Comparison of ENCODE assay signal across 8 cellular contexts in the genomic region with DNA sequence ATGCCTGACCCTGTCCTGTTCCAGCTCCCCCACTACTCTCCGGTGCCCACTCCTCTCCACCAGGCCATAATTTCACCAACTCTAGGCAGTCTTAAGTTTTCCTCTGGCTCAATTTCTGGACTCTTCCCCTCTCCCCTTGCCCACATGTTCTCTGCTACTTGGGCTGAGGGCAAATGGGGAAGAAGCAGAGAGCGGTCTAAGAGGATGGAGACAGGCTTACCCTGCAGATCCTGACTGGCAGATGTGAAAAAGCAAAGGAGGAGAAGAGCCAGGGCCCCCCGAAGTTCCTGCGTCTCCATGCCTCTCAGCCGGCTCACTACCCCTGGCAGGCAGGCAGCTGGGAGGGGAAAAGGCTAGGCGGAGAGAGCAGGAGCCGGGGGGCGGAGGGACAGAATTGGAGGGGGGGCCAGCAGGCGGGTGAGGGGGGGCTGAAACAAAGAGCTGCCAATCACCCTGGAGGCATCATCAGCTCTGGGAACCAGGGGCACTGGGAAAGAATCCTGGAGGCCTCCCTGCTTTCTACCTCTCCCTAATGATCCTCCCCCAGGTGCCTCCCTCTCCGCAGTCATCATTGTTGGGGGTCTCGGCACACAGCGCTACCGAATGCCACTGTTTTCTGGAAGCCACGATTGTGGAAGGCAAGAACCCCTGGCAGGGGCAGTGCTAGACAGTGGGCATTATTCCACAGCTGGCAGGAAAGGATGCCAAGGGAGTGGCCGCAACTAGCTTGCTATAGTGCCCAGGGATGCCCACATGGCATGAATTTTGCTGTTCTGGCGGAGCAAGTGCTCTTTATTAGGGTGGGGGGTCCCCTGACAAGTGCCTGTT. TPM values are rescaled to one million over a fixed set of nuclear protein-coding genes. Genes with fewer than 3 reads are reported as not detected.
DNase-seq lines count a peak whose midpoint lies in the region; TF ChIP-seq lines count a peak whose summit lies in the region.

Gene THBS3, minus strand, starts transcription at position 320 of the 828 bp plus-strand sequence. Its CDS starts 21 bp downstream, at position 299.

- H3K4me3 ChIP-seq in OCI-LY1 (ENCODE audit: low read depth, low read length, poor library complexity, severe bottlenecking), result peak within 1 kb of the TSS; percentile 94
- peak within 1 kb of the TSS; percentile 81 for H3K4me3 ChIP-seq in coronary artery
- peak within 1 kb of the TSS; percentile 78 to 97 (median 81) for H3K4me3 ChIP-seq in liver (ENCODE audit: low read depth in 1 of 3, low read length in 3 of 3)
- peak within 1 kb of the TSS; percentile 74 to 97 (median 78) for H3K4me3 ChIP-seq in subcutaneous abdominal adipose tissue (ENCODE audit: low read depth in 1 of 5, low read length in 5 of 5)

- H3K4me3 Mint-ChIP-seq in activated T-cell treated with anti-CD3 and anti-CD28 coated beads, Interleukin-2, amount 50 U/mL, for 24 hours, result peak within 1 kb of the TSS; percentile 93

- no peaks in the 10 kb centered on the region for H4K20me1 ChIP-seq in OCI-LY1 (ENCODE audit: insufficient read depth, low read length)

- no peaks in the 10 kb centered on the region for H3K79me2 ChIP-seq in OCI-LY1 (ENCODE audit: insufficient read depth, low read length)

- H3K9me3 Mint-ChIP-seq in activated T-cell treated with anti-CD3 and anti-CD28 coated beads, Interleukin-2, amount 50 U/mL, for 24 hours, result no peaks in the 10 kb centered on the region

- H3K36me3 Mint-ChIP-seq in activated T-cell treated with anti-CD3 and anti-CD28 coated beads, Interleukin-2, amount 50 U/mL, for 24 hours (ENCODE audit: low read depth), result peaks cover 26% of the 10 kb centered on the region

- no peak for TF ChIP-seq RAD21 in liver (IDR thresholded peaks at IDR 0.05)

- peaks cover 4% of the 10 kb centered on the region; the same call in 1 of the 2 replicates for H3F3A ChIP-seq in OCI-LY1 (ENCODE audit: insufficient read depth, low read length)

- peak within 1 kb of the TSS; percentile 91 for H3K27ac Mint-ChIP-seq in activated T-cell treated with anti-CD3 and anti-CD28 coated beads, Interleukin-2, amount 50 U/mL, for 24 hours

- no peak for DNase-seq in activated T-cell treated with anti-CD3 and anti-CD28 coated beads, Interleukin-2, amount 50 U/mL, for 24 hours
- DNase-seq in activated T-cell treated with anti-CD3 and anti-CD28 coated beads for 4 hours (no peak), coronary artery (ENCODE audit: low spot score) (peak; percentile 87), GF-D8 (lab: John Stamatoyannopoulos, UW) (no peak), HCEC 1CT (no peak)

- peak within 1 kb of the TSS; percentile 95 for H3K4me2 ChIP-seq in OCI-LY1 (ENCODE audit: low read length)

- H3K27me3 Mint-ChIP-seq in activated T-cell treated with anti-CD3 and anti-CD28 coated beads, Interleukin-2, amount 50 U/mL, for 24 hours, result no peaks in the 10 kb centered on the region

- H3K27ac ChIP-seq in OCI-LY1 (ENCODE audit: low read depth, low read length, poor library complexity, severe bottlenecking), result peak within 1 kb of the TSS; percentile 58
- H3K27ac ChIP-seq in coronary artery, result peak within 1 kb of the TSS; percentile 97 to 98
- H3K27ac ChIP-seq in liver (ENCODE audit: low read depth in 1 of 2, low read length in 2 of 2), result peak within 1 kb of the TSS; percentile 88 to 96
- H3K27ac ChIP-seq in subcutaneous abdominal adipose tissue (ENCODE audit: low read depth, low read length), result peak within 1 kb of the TSS; percentile 99

- peaks cover 31% of the 10 kb centered on the region for H3K4me1 ChIP-seq in OCI-LY1 (ENCODE audit: insufficient read depth, low read length, severe bottlenecking)
- peaks cover 2 to 28% (median 24%) of the 10 kb centered on the region in 4 donors for H3K4me1 ChIP-seq in liver (ENCODE audit: control insufficient read depth in 4 of 4, insufficient read depth in 4 of 4, low read length in 3 of 4)
- H3K4me1 ChIP-seq in subcutaneous abdominal adipose tissue (ENCODE audit: control insufficient read depth in 5 of 5, insufficient read depth in 5 of 5, low read length in 5 of 5), result peaks cover 8 to 30% (median 28%) of the 10 kb centered on the region in 5 donors

- H3K4me1 Mint-ChIP-seq in activated T-cell treated with anti-CD3 and anti-CD28 coated beads, Interleukin-2, amount 50 U/mL, for 24 hours (ENCODE audit: low read depth), result peaks cover 30% of the 10 kb centered on the region

- 47% methylated on average over 16 of the region's 16 CpGs for WGBS in liver

- H3K9me2 ChIP-seq in OCI-LY1 (ENCODE audit: low read depth, low read length), result no peaks in the 10 kb centered on the region

- no peak for TF ChIP-seq CTCF in OCI-LY1 (IDR thresholded peaks at IDR 0.05; ENCODE audit: low read length)
- no peak for TF ChIP-seq CTCF in coronary artery (IDR thresholded peaks at IDR 0.05)
- no peak for TF ChIP-seq CTCF in liver (IDR thresholded peaks at IDR 0.05; ENCODE audit: low read depth, low read length, missing input control)

- H3K9me3 ChIP-seq in OCI-LY1 (ENCODE audit: low read length), result no peaks in the 10 kb centered on the region
- no peaks in the 10 kb centered on the region for H3K9me3 ChIP-seq in liver (ENCODE audit: control insufficient read depth in 4 of 4, low read length in 3 of 4)
- no peaks in the 10 kb centered on the region for H3K9me3 ChIP-seq in subcutaneous abdominal adipose tissue (ENCODE audit: control insufficient read depth in 5 of 5, low read length in 5 of 5)

- H3K27me3 ChIP-seq in OCI-LY1 (ENCODE audit: insufficient read depth, low read length) (no peaks in the 10 kb centered on the region), liver (ENCODE audit: control insufficient read depth in 4 of 4, insufficient read depth in 4 of 4, low read length in 3 of 4) (no peaks in the 10 kb centered on the region), subcutaneous abdominal adipose tissue (ENCODE audit: control insufficient read depth in 5 of 5, insufficient read depth in 4 of 5, low read length in 5 of 5) (no peaks in the 10 kb centered on the region)

- H3K9ac ChIP-seq in OCI-LY1 (ENCODE audit: low read length) (peak within 1 kb of the TSS; percentile 81), liver (ENCODE audit: low read depth in 1 of 2, low read length in 2 of 2) (peak within 1 kb of the TSS; percentile 21 to 80), subcutaneous abdominal adipose tissue (ENCODE audit: low read length in 5 of 5) (peak within 1 kb of the TSS; percentile 90 to 97 (median 94))

- H2AFZ ChIP-seq in OCI-LY1 (ENCODE audit: low read length), result no peak within 1 kb of the TSS

- no peaks in the 10 kb centered on the region for H3K36me3 ChIP-seq in OCI-LY1 (ENCODE audit: insufficient read depth, low read length)
- H3K36me3 ChIP-seq in liver (ENCODE audit: control insufficient read depth in 4 of 4, insufficient read depth in 3 of 4, low read depth in 1 of 4, low read length in 3 of 4), result peaks cover 0 to 7% (median under 1%) of the 10 kb centered on the region in 4 donors
- H3K36me3 ChIP-seq in subcutaneous abdominal adipose tissue (ENCODE audit: control insufficient read depth in 5 of 5, insufficient read depth in 5 of 5, low read length in 5 of 5), result peaks cover 0 to 26% (median 5%) of the 10 kb centered on the region in 5 donors

TF ChIP-seq in liver, 16 proteins besides CTCF, POLR2A, EP300 and RAD21:
- TF ChIP-seq FOXA1 (IDR thresholded peaks at IDR 0.05) (no peak), RXRA (IDR thresholded peaks at IDR 0.05) (no peak), JUND (IDR thresholded peaks at IDR 0.05) (no peak), ZBTB33 (IDR thresholded peaks at IDR 0.05) (no peak)

RNA-seq across cellular contexts. Expression of gene THBS3, which starts in this region (rescaled TPM):
- 1 to 10 TPM; 4.0 to 6.9 TPM for total RNA-seq in liver
- 1 to 10 TPM; 3.1 to 4.3 TPM for polyA plus RNA-seq in liver
